Comparison of ENCODE assay signal across 10 cellular contexts in the genomic region with DNA sequence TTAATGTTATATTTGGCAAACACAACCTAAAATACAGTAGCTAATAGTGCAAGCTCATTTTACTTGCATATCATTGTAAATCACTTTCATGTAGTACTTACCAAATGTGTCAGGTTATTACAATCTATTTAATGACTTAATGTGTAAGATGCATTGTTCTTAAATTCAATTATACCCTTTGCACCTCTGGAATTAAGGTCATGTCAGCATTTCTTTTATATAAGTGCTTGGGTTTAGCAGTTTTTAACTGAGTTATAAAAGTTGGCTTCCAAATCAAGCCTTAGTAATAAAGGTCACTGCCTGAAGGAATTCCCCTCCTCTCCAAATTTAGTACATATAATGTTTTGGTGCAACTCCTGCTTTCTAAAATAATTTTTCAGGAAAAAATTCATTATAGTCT. TPM values are rescaled to one million over a fixed set of nuclear protein-coding genes. Genes with fewer than 3 reads are reported as not detected.
"Had no signal": no experiment of that assay in that cellular context is flagged by ENCODE, and none has a peak within 500 bp of the region (broad histone marks: within the 10 kb centered on the region; RNA-seq: fewer than 3 reads in every experiment).

No MANE protein-coding gene starts in this region.

- ATAC-seq: GM23338 had no signal

- H3K4me2 ChIP-seq: GM23338, KMS-11 had no signal

- H3K4me3 ChIP-seq: GM23338 had no signal

- H3K4me3 Mint-ChIP-seq: GM23338, H9 had no signal

- H3K9me3 Mint-ChIP-seq: H9 had no signal

- H3K27ac ChIP-seq: KMS-11 had no signal

- H3K9ac ChIP-seq: KMS-11 had no signal

- FAIRE-seq: H1, H54, HTR-8/SVneo had no signal

- H2AFZ ChIP-seq: GM23338 had no signal

- H3K27ac Mint-ChIP-seq: GM23338, H9 had no signal

- DNase-seq: H9, HCEC 1CT, Karpas-422, KBM-7 had no signal

RNA-seq across cellular contexts. Expression of a gene that starts 52.6 kb away (rescaled TPM):
- total RNA-seq: HT-29 had no signal
